1 cellular context compared by ENCODE assay signal in the genomic region with DNA sequence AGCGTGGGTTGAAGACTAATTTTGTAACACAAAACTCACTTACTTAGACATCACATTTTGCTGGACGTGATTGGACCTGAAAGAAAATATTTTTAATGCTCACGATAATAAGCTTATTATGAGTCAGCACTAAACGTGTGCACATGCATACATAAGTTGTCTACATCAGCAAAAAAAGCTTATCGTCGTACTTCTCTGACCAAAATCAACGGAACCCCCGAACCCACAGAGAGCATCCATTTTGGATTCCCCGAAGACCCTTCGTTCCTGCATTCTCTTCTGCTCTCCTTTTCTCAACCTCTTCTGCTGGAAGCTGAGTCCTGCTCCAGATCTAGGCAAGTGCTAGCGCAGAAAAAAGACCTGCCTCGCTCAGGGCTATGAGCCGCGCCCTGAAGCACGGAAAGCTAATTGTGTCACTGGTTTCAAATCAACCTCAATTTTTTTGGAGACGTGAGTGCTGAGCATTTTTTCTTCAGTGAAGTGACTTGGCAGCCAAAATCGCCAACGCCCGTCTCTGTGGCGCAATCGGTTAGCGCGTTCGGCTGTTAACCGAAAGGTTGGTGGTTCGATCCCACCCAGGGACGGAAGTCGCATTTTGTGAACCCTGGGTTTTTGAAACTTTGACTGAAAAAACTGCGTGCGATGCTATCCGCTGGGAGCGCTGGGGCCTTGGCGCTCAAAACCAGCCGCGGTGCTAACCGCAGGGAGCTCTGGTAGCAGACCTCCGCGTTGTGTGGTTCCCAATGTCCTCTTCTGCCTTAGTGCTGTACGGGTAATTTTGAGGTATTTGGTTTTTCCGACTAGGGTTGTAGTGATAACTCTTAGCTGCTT.
A peak's percentile ranks its signal among the peaks of the same experiment; 100 is the strongest.
TF ChIP-seq lines count a peak whose summit lies in the region.

No MANE protein-coding gene starts in this region.

TF ChIP-seq in H1, 55 proteins besides CTCF, POLR2A, EP300 and RAD21:
- TF ChIP-seq SIN3A (conservative IDR thresholded peaks at IDR 0.05 in 1 of 2, IDR thresholded peaks at IDR 0.05 in 1 of 2; ENCODE audit: low read depth in 1 of 2, low read length in 2 of 2) (peak in 1 of 2 experiments; percentile 64; a peak in 1 of 4 replicates), NRF1 (IDR thresholded peaks at IDR 0.05; ENCODE audit: low read depth, low read length) (peak; percentile 33; the same call in 1 of the 2 replicates), ATF2 (IDR thresholded peaks at IDR 0.05; ENCODE audit: low read length) (peak; percentile 92), ASH2L (IDR thresholded peaks at IDR 0.05; ENCODE audit: low read length) (peak; percentile 94), POU5F1 (IDR thresholded peaks at IDR 0.05; ENCODE audit: low read depth, low read length) (0 out of 2 replicates have a peak, but pooled peaks have one; percentile 34), KDM4A (IDR thresholded peaks at IDR 0.05; ENCODE audit: low read depth, low read length, severe bottlenecking) (peak; percentile 26), RBBP5 (IDR thresholded peaks at IDR 0.05; ENCODE audit: borderline replicate concordance, low read depth, low read length) (peak; percentile 97), CEBPB (IDR thresholded peaks at IDR 0.05; ENCODE audit: low read depth, low read length) (peak; percentile 99), TAF7 (optimal IDR thresholded peaks at IDR 0.05; ENCODE audit: borderline replicate concordance, low read depth, low read length) (peak; percentile 62), TBP (IDR thresholded peaks at IDR 0.05; ENCODE audit: low read depth, low read length) (peak; percentile 99), TEAD4 (IDR thresholded peaks at IDR 0.05; ENCODE audit: low read depth, low read length) (peak; percentile 27; the same call in 1 of the 2 replicates), YY1 (IDR thresholded peaks at IDR 0.05; ENCODE audit: low read depth, low read length) (peak; percentile 76), TAF1 (IDR thresholded peaks at IDR 0.05; ENCODE audit: low read depth, low read length) (0 out of 2 replicates have a peak, but pooled peaks have one; percentile 34), SP4 (IDR thresholded peaks at IDR 0.05; ENCODE audit: low read length) (0 out of 2 replicates have a peak, but pooled peaks have one; percentile 64), CREB1 (IDR thresholded peaks at IDR 0.05) (peak; percentile 42; the same call in 1 of the 2 replicates)
